1 cellular context compared by ENCODE assay signal in the genomic region with DNA sequence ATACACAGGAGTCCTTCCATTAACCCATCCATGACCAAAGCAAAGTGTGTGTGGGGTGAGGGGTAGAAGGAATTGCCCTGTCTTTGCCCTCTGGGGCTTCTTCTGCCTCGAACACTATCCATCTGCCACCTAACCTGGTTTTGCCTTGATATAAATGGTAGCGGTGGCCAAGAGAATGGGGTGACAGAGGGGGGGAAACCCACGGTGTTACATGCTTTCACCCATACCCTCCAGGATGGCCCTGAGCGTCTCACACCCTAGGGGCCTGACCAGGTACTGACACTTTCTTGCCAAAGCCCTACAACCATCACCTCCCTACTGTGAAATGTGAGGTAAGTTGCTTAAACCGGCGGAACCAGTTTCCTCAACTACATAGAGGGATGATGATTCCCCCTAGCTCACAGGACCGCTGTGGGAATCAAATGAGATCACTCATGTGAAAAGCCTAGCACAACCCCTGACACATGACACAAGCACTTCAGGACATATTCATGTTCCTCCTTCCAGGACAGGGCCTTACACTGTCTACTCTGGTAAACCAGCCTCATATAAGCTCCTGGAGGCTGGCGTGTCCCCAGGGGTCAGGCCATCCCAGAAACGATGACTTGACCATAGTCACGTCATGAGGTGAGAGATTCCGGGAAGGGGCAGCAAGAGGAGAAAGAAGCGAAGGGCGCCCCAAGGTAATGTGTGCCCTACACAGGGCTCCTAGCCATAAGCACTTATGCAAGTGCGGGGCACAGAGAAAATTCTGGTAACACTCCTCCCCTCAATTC.
TF ChIP-seq lines count a peak whose summit lies in the region.

No MANE protein-coding gene starts in this region.

TF ChIP-seq in GM12878, 131 proteins besides CTCF, POLR2A, EP300 and RAD21 (continued from another document):
- TF ChIP-seq RFX5 (IDR thresholded peaks at IDR 0.05; ENCODE audit: low read depth, low read length) (no peak), MXI1 (IDR thresholded peaks at IDR 0.05; ENCODE audit: low read depth, low read length) (peak; percentile 82), MEF2A (IDR thresholded peaks at IDR 0.05; ENCODE audit: insufficient read depth, low read depth, low read length) (0 out of 2 replicates have a peak, but pooled peaks have one; percentile 35), SMAD1 (IDR thresholded peaks at IDR 0.05; ENCODE audit: low read depth, partially characterized antibody) (peak; percentile 83)
